In the genomic region with DNA sequence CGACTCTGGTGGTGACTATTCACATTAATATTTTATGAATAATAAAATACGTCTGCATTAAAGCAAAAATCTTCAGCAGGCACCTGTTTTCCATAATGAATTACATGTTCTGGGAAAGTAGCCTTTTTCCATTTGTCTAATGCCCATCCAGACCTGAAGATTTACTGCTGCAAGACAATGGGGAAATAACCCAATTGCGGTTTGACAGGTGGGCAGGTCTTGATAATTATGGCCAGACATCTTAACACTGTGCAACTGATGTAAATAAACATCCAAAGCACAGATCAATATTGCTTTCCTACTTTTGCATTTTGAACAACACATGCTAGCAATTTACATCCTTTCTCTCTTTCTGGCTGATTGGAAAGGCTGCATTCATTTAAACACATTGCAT, we compare ENCODE assay signal across 18 cellular contexts.
"Had no signal": no experiment of that assay in that cellular context is flagged by ENCODE, and none has a peak within 500 bp of the region (broad histone marks: within the 10 kb centered on the region; RNA-seq: fewer than 3 reads in every experiment).

No MANE protein-coding gene starts in this region.

- H3K9me3 ChIP-seq: tibial artery had no signal

- H3K36me3 Mint-ChIP-seq: activated naive CD8-positive, alpha-beta T cell treated with anti-CD3 and anti-CD28 coated beads, Interleukin-2, amount 10 ng/mL, durations not matched to agents 7 days and 5 days; naive thymus-derived CD4-positive, alpha-beta T cell had no signal

- DNase-seq: activated CD4-positive, alpha-beta T cell treated with anti-CD3 and anti-CD28 coated beads, Interleukin-2, amount 50 U/mL, for 1 hour; activated CD8-positive, alpha-beta memory T cell treated with anti-CD3 and anti-CD28 coated beads for 24 hours; activated naive CD4-positive, alpha-beta T cell; activated naive CD8-positive, alpha-beta T cell treated with anti-CD3 and anti-CD28 coated beads, Interleukin-2, amount 10 ng/mL, durations not matched to agents 7 days and 5 days; effector memory CD4-positive, alpha-beta T cell; foreskin melanocyte; heart left ventricle; left colon; naive thymus-derived CD4-positive, alpha-beta T cell; posterior cingulate gyrus; small intestine; stimulated activated CD4-positive, alpha-beta T cell treated with anti-CD3 and anti-CD28 coated beads, Interleukin-4, amount 100 ng/mL, for 24 hours; stimulated activated naive CD4-positive, alpha-beta T cell; T-helper 9 cell; tibial artery had no signal

- H3K4me1 Mint-ChIP-seq: activated naive CD8-positive, alpha-beta T cell treated with anti-CD3 and anti-CD28 coated beads, Interleukin-2, amount 10 ng/mL, durations not matched to agents 7 days and 5 days; naive thymus-derived CD4-positive, alpha-beta T cell had no signal

- H3K9me3 Mint-ChIP-seq: dendritic cell treated with granulocyte-macrophage colony-stimulating factor and Interleukin-4, amounts not matched to agents 40 ng/mL and 50 ng/mL, for 4 days had no signal

- H3K4me3 Mint-ChIP-seq: activated naive CD8-positive, alpha-beta T cell treated with anti-CD3 and anti-CD28 coated beads, Interleukin-2, amount 10 ng/mL, durations not matched to agents 7 days and 5 days; dendritic cell treated with granulocyte-macrophage colony-stimulating factor and Interleukin-4, amounts not matched to agents 40 ng/mL and 50 ng/mL, for 4 days; naive thymus-derived CD4-positive, alpha-beta T cell had no signal

- H3K27me3 Mint-ChIP-seq: activated naive CD8-positive, alpha-beta T cell treated with anti-CD3 and anti-CD28 coated beads, Interleukin-2, amount 10 ng/mL, durations not matched to agents 7 days and 5 days; dendritic cell treated with granulocyte-macrophage colony-stimulating factor and Interleukin-4, amounts not matched to agents 40 ng/mL and 50 ng/mL, for 4 days had no signal

- H3K4me3 ChIP-seq: heart left ventricle, lung, tibial artery had no signal

- H3K27me3 ChIP-seq: heart left ventricle, tibial artery had no signal

- ATAC-seq: left colon; naive thymus-derived CD4-positive, alpha-beta T cell had no signal

- H3K36me3 ChIP-seq: tibial artery had no signal

- H3K27ac ChIP-seq: epithelial cell of prostate, tibial artery had no signal

- H3K4me1 ChIP-seq: tibial artery had no signal

- H3K27ac Mint-ChIP-seq: activated naive CD8-positive, alpha-beta T cell treated with anti-CD3 and anti-CD28 coated beads, Interleukin-2, amount 10 ng/mL, durations not matched to agents 7 days and 5 days; dendritic cell treated with granulocyte-macrophage colony-stimulating factor and Interleukin-4, amounts not matched to agents 40 ng/mL and 50 ng/mL, for 4 days; naive thymus-derived CD4-positive, alpha-beta T cell had no signal
